Comparison of ENCODE assay signal across 28 cellular contexts in genomic region chr18:48238636-48239035, GRCh38.
A peak's percentile ranks its signal among the peaks of the same experiment; 100 is the strongest.
DNase-seq lines count a peak whose midpoint lies in the region; ATAC-seq, FAIRE-seq and TF ChIP-seq lines count a peak whose summit lies in the region.
"Had no signal": no experiment of that assay in that cellular context is flagged by ENCODE, and none has a peak within 500 bp of the region (broad histone marks: within the 10 kb centered on the region; RNA-seq: fewer than 3 reads in every experiment).

No MANE protein-coding gene starts in this region.

- DNase-seq in ELF-1 (ENCODE audit: low read depth, low spot score), result peak; percentile 54
- peak; percentile 21 for DNase-seq in MM.1S
- DNase-seq in astrocyte (ENCODE audit: low read depth), result no peak
- DNase-seq in activated T-cell treated with anti-CD3 and anti-CD28 coated beads, Interleukin-2, amount 50 U/mL, for 48 hours, result no peak
- DNase-seq in islet precursor cell, result no peak
- DNase-seq in omental fat pad (ENCODE audit: low spot score), result no peak
- no peak for DNase-seq in amygdala (lab: John Stamatoyannopoulos, UW)
- DNase-seq: activated CD4-positive, alpha-beta T cell treated with anti-CD3 and anti-CD28 coated beads, Interleukin-2, amount 50 U/mL, for 1 hour; dorsolateral prefrontal cortex; mucosa of descending colon; NCI-H1092 treated with DMSO at 0.1 percent for 48 hours; NCI-H2029 treated with DMSO at 0.1 percent for 48 hours; NCI-H446 treated with DMSO at 0.1 percent for 48 hours; NK-92 treated with Interleukin-12 subunit alpha and Interleukin-12 subunit beta, amount 100 ng/mL, for 24 hours; ovary; Peyer's patch; right cardiac atrium; stimulated activated CD4-positive, alpha-beta T cell treated with anti-CD3 and anti-CD28 coated beads, Interleukin-4, amount 100 ng/mL, for 24 hours; stimulated activated naive CD4-positive, alpha-beta T cell treated with Interleukin-2 at 50 U/mL for 16 hours; testis had no signal

- no peaks in the 10 kb centered on the region for H3F3A ChIP-seq in MM.1S (ENCODE audit: insufficient read depth, low read length)

- no peaks in the 10 kb centered on the region for H3K27me3 ChIP-seq in BLaER1
- no peaks in the 10 kb centered on the region for H3K27me3 ChIP-seq in MM.1S (replicated peaks; ENCODE audit: insufficient read depth, low read length)
- H3K27me3 ChIP-seq in astrocyte (ENCODE audit: insufficient read depth, low read length), result peaks cover 10% of the 10 kb centered on the region
- H3K27me3 ChIP-seq: ascending aorta, dorsolateral prefrontal cortex, ovary, Peyer's patch, testis had no signal

- no peak for TF ChIP-seq CTCF in MM.1S (IDR thresholded peaks at IDR 0.05; ENCODE audit: low read length)
- TF ChIP-seq CTCF in astrocyte (IDR thresholded peaks at IDR 0.05; ENCODE audit: insufficient read depth, low read depth, low read length), result no peak
- TF ChIP-seq CTCF in omental fat pad (IDR thresholded peaks at IDR 0.05), result no peak

- H3K4me3 ChIP-seq in BLaER1 (no peak overlapping the region), MM.1S (ENCODE audit: low read length) (no peak overlapping the region), astrocyte (ENCODE audit: insufficient read depth, low read depth, low read length) (no peak overlapping the region)
- H3K4me3 ChIP-seq: ascending aorta, dorsolateral prefrontal cortex, K562, mucosa of descending colon, ovary, Peyer's patch, SJSA1, testis had no signal

- no peak overlapping the region for H3K4me3 Mint-ChIP-seq in astrocyte (ENCODE audit: unreplicated experiment)
- H3K4me3 Mint-ChIP-seq: activated naive CD8-positive, alpha-beta T cell; nephron had no signal

- H3K9me2 ChIP-seq in MM.1S (replicated peaks; ENCODE audit: insufficient read depth, low read length), result no peaks in the 10 kb centered on the region; the same call in 1 of the 2 replicates

- no peak for ATAC-seq in omental fat pad (ENCODE audit: low FRiP score)
- ATAC-seq: K562, mucosa of descending colon had no signal

- no peak overlapping the region for H3K27ac Mint-ChIP-seq in astrocyte (ENCODE audit: unreplicated experiment)
- H3K27ac Mint-ChIP-seq: activated naive CD8-positive, alpha-beta T cell had no signal

- H4K20me1 ChIP-seq in BLaER1 (no peaks in the 10 kb centered on the region), MM.1S (ENCODE audit: insufficient read depth, low read length) (no peaks in the 10 kb centered on the region), astrocyte (ENCODE audit: insufficient read depth, low read length) (no peaks in the 10 kb centered on the region)

- H3K4me1 ChIP-seq in BLaER1, result peaks cover 13% of the 10 kb centered on the region
- H3K4me1 ChIP-seq in MM.1S (ENCODE audit: low read length), result peaks cover 10% of the 10 kb centered on the region
- no peaks in the 10 kb centered on the region for H3K4me1 ChIP-seq in astrocyte (ENCODE audit: insufficient read depth, low read length)
- H3K4me1 ChIP-seq: ascending aorta, Peyer's patch, testis had no signal

- no peaks in the 10 kb centered on the region for H3K36me3 ChIP-seq in BLaER1
- no peaks in the 10 kb centered on the region for H3K36me3 ChIP-seq in MM.1S (replicated peaks; ENCODE audit: insufficient read depth, low read length)
- H3K36me3 ChIP-seq in astrocyte (ENCODE audit: insufficient read depth, low read length), result no peaks in the 10 kb centered on the region
- H3K36me3 ChIP-seq: ascending aorta, ovary, Peyer's patch, SJSA1 had no signal

- H3K4me2 ChIP-seq in BLaER1 (peak overlapping the region; percentile 21; the same call in 1 of the 2 replicates), MM.1S (ENCODE audit: low read depth, low read length) (peak overlapping the region; percentile 29; the same call in 1 of the 2 replicates), astrocyte (ENCODE audit: low read length) (peak overlapping the region; percentile 15)

- no peak for FAIRE-seq in astrocyte (lab: Jason Lieb, UNC)
- FAIRE-seq: G401.6, K562, keratinocyte had no signal

- H3K27me3 Mint-ChIP-seq in astrocyte (ENCODE audit: low read depth, unreplicated experiment), result peaks cover 13% of the 10 kb centered on the region

- H3K9ac ChIP-seq in BLaER1 (no peak overlapping the region), MM.1S (ENCODE audit: low read length) (no peak overlapping the region), astrocyte (ENCODE audit: low read length) (no peak overlapping the region)

- H3K36me3 Mint-ChIP-seq in astrocyte (ENCODE audit: low read depth, unreplicated experiment), result peaks cover 2% of the 10 kb centered on the region
- H3K36me3 Mint-ChIP-seq: activated naive CD8-positive, alpha-beta T cell had no signal

- H3K9me3 Mint-ChIP-seq in astrocyte (ENCODE audit: unreplicated experiment), result peaks cover 12% of the 10 kb centered on the region

- no peaks in the 10 kb centered on the region for H3K79me2 ChIP-seq in MM.1S (ENCODE audit: low read length)
- H3K79me2 ChIP-seq in astrocyte (ENCODE audit: insufficient read depth, low read length), result no peaks in the 10 kb centered on the region

- H3K9me3 ChIP-seq in BLaER1, result peaks cover 14% of the 10 kb centered on the region
- no peaks in the 10 kb centered on the region for H3K9me3 ChIP-seq in MM.1S (replicated peaks; ENCODE audit: insufficient read depth, low read length)
- no peaks in the 10 kb centered on the region for H3K9me3 ChIP-seq in astrocyte (ENCODE audit: insufficient read depth, low read depth, low read length)
- H3K9me3 ChIP-seq: mucosa of descending colon, ovary, SJSA1, testis had no signal

- H3K27ac ChIP-seq in BLaER1 (no peak overlapping the region), MM.1S (ENCODE audit: low read length) (no peak overlapping the region), astrocyte (ENCODE audit: low read depth, low read length) (no peak overlapping the region)
- H3K27ac ChIP-seq: ascending aorta, dorsolateral prefrontal cortex, ovary, Peyer's patch, SJSA1, testis had no signal

- H2AFZ ChIP-seq in MM.1S (ENCODE audit: low read length) (peak overlapping the region; percentile 63), astrocyte (ENCODE audit: low read depth, low read length) (no peak overlapping the region)

- H3K4me1 Mint-ChIP-seq in astrocyte (ENCODE audit: low read depth, unreplicated experiment), result peaks cover 17% of the 10 kb centered on the region
- H3K4me1 Mint-ChIP-seq: nephron had no signal

Comparison
In these comparisons a context has a peak if more than half of its experiments do, and no peak if none do; other contexts are left out.
1. DNase-seq: peak in ELF-1 (single experiment) and MM.1S (single experiment); none in astrocyte (single experiment), activated T-cell treated with anti-CD3 and anti-CD28 coated beads, Interleukin-2, amount 50 U/mL, for 48 hours (0 of 2), islet precursor cell (single experiment), omental fat pad (single experiment) and amygdala (0 of 56).
2. Peak in every context shown above with its lines, with median percentiles within 50 percentile points of each other: H3K4me2 ChIP-seq.